8 cellular contexts compared by ENCODE assay signal in genomic region chr19:7888145-7888825, GRCh38. TPM values are rescaled to one million over a fixed set of nuclear protein-coding genes. Genes with fewer than 3 reads are reported as not detected.
DNase-seq lines count a peak whose midpoint lies in the region; ATAC-seq and TF ChIP-seq lines count a peak whose summit lies in the region.

Gene LRRC8E (plus strand): TSS chr19:7888510. CDS start chr19:7895604, 7,094 bp downstream.

- H3F3A ChIP-seq in smooth muscle cell (ENCODE audit: low read depth): no peaks in the 10 kb centered on the region

- H3K4me2 ChIP-seq in IMR-90 (ENCODE audit: low read depth, low read length) (peak within 1 kb of the TSS; percentile 86), smooth muscle cell (peak within 1 kb of the TSS; percentile 92)

- intact Hi-C loops in IMR-90 (cut with micrococcal nuclease): no loop called here

- no peak within 1 kb of the TSS for H2BK20ac ChIP-seq in IMR-90 (ENCODE audit: low read depth, low read length)

- H3K23ac ChIP-seq in IMR-90 (ENCODE audit: low read depth, low read length): peak within 1 kb of the TSS; percentile 31; the same call in 1 of the 2 replicates

- peaks cover 6 to 25% of the 10 kb centered on the region in 2 experiments for H3K79me1 ChIP-seq in IMR-90 (ENCODE audit: low read depth in 1 of 2, low read length in 2 of 2)

- H3K18ac ChIP-seq in IMR-90 (ENCODE audit: low read depth, low read length): no peak within 1 kb of the TSS

- H3K4me3 ChIP-seq in IMR-90 (ENCODE audit: insufficient read depth, low read depth, low read length) (peak within 1 kb of the TSS; percentile 79), smooth muscle cell (peak within 1 kb of the TSS; percentile 68)

- no peaks in the 10 kb centered on the region for H3K79me2 ChIP-seq in smooth muscle cell (ENCODE audit: low read depth)

- peak within 1 kb of the TSS; percentile 94 for H2AK9ac ChIP-seq in IMR-90 (replicated peaks; ENCODE audit: low read depth, low read length, poor library complexity)

- dilution Hi-C loops in IMR-90 (cut with HindIII; ENCODE audit: low sequenced_read_pairs, unreplicated experiment): no loop called here

- peak; percentile 98 for ATAC-seq in IMR-90 (ENCODE audit: low read depth)
- ATAC-seq in HG03460 (IDR thresholded peaks at IDR 0.05; ENCODE audit: unreplicated experiment): no peak
- no peak for ATAC-seq in HG02763 (IDR thresholded peaks at IDR 0.05; ENCODE audit: unreplicated experiment)

- in situ Hi-C loops in IMR-90 (cut with MboI; ENCODE audit: low sequenced_read_pairs): no loop called here

- TF ChIP-seq RAD21 in IMR-90 (IDR thresholded peaks at IDR 0.05; ENCODE audit: low read length): no peak

- H3K9me3 ChIP-seq in IMR-90 (ENCODE audit: control insufficient read depth, insufficient read depth, low read length) (no peaks in the 10 kb centered on the region), smooth muscle cell (replicated peaks; ENCODE audit: low read depth) (no peaks in the 10 kb centered on the region)

- H3K4ac ChIP-seq in IMR-90 (ENCODE audit: low read depth, low read length): peak within 1 kb of the TSS; percentile 58

- peak within 1 kb of the TSS; percentile 70 for H2AK5ac ChIP-seq in IMR-90 (ENCODE audit: low read depth, low read length)

- peak within 1 kb of the TSS; percentile 81 to 89 for H4K8ac ChIP-seq in IMR-90 (ENCODE audit: low read depth in 2 of 2, low read length in 2 of 2)

- peak within 1 kb of the TSS; percentile 89 for H3K14ac ChIP-seq in IMR-90 (replicated peaks; ENCODE audit: low read depth, low read length)

- no peak within 1 kb of the TSS for H4K5ac ChIP-seq in IMR-90 (ENCODE audit: low read depth, low read length)

- POLR2A ChIA-PET in IMR-90 (lab: Charles Lee; ENCODE audit: unreplicated experiment): no interaction called here

- H3K27ac ChIP-seq in IMR-90 (ENCODE audit: insufficient read depth, low read length): peak within 1 kb of the TSS; percentile 40; the same call in 1 of the 2 replicates
- peak within 1 kb of the TSS; percentile 71 for H3K27ac ChIP-seq in smooth muscle cell (ENCODE audit: low read depth)

- H2BK5ac ChIP-seq in IMR-90 (ENCODE audit: low read depth, low read length, poor library complexity, severe bottlenecking): peak within 1 kb of the TSS; percentile 35

- 0 out of 2 replicates have a peak, but pooled peaks cover 2% of the 10 kb centered on the region for H3K9me1 ChIP-seq in IMR-90 (ENCODE audit: insufficient read depth, low read length)

- H3K4me1 ChIP-seq in IMR-90 (ENCODE audit: control insufficient read depth, insufficient read depth, low read length) (peaks cover 3% of the 10 kb centered on the region; the same call in 1 of the 2 replicates), smooth muscle cell (ENCODE audit: low read depth) (no peaks in the 10 kb centered on the region)

- BruUV-seq in IMR-90 (replicated peaks; lab: Mats Ljungman, UMichigan): no TSS peak

- H2BK15ac ChIP-seq in IMR-90 (ENCODE audit: low read depth, low read length): no peak within 1 kb of the TSS

- H3K27me3 ChIP-seq in IMR-90 (ENCODE audit: control insufficient read depth, insufficient read depth, low read length) (no peaks in the 10 kb centered on the region), smooth muscle cell (ENCODE audit: low read depth) (no peaks in the 10 kb centered on the region)

- H2AFZ ChIP-seq in IMR-90 (replicated peaks; ENCODE audit: low read length, poor library complexity): peak within 1 kb of the TSS; percentile 91
- peak within 1 kb of the TSS; percentile 86 for H2AFZ ChIP-seq in smooth muscle cell (ENCODE audit: low read depth)

- peak; percentile 87 for DNase-seq in AG08396 (ENCODE audit: low spot score)
- peak; percentile 55 for DNase-seq in IMR-90
- DNase-seq in activated naive CD4-positive, alpha-beta T cell treated with anti-CD3 and anti-CD28 coated beads, Interleukin-2, amount 50 U/mL, for 16 hours: peak; percentile 60
- peak; percentile 80 for DNase-seq in hepatic stellate cell (ENCODE audit: low spot score)
- peak; percentile 42 for DNase-seq in smooth muscle cell (lab: John Stamatoyannopoulos, UW; ENCODE audit: unreplicated experiment)
- DNase-seq in NCI-H2107 treated with DMSO at 0.1 percent for 48 hours (lab: John Stamatoyannopoulos, UW; ENCODE audit: unreplicated experiment): no peak

- H3K9ac ChIP-seq in IMR-90 (ENCODE audit: low read depth, low read length): peak within 1 kb of the TSS; percentile 73
- peak within 1 kb of the TSS; percentile 93 for H3K9ac ChIP-seq in smooth muscle cell (ENCODE audit: low read depth)

- peak within 1 kb of the TSS; percentile 52; the same call in 1 of the 2 replicates for H4K91ac ChIP-seq in IMR-90 (ENCODE audit: insufficient read depth, low read depth, low read length)

- H4K20me1 ChIP-seq in IMR-90 (ENCODE audit: insufficient read depth, low read length): no peaks in the 10 kb centered on the region
- no peaks in the 10 kb centered on the region for H4K20me1 ChIP-seq in smooth muscle cell (ENCODE audit: low read depth)

- H3K36me3 ChIP-seq in IMR-90 (ENCODE audit: control insufficient read depth, insufficient read depth, low read length) (no peaks in the 10 kb centered on the region), smooth muscle cell (ENCODE audit: low read depth) (no peaks in the 10 kb centered on the region)

- TF ChIP-seq CTCF in IMR-90 (conservative IDR thresholded peaks at IDR 0.05; ENCODE audit: low read depth, low read length) (no peak), smooth muscle cell (IDR thresholded peaks at IDR 0.05; ENCODE audit: borderline replicate concordance, insufficient read depth, poor library complexity, severe bottlenecking) (no peak)

- CTCF ChIA-PET in IMR-90 (lab: Yijun Ruan, JAX): interaction anchor here (0.6 to 0.9 kb wide), 2 partner anchors 15 to 111 kb away, joined by 3 read pairs; partner anchors contain the start of gene MAP2K7

- H2BK120ac ChIP-seq in IMR-90 (ENCODE audit: low read depth, low read length): peak within 1 kb of the TSS; percentile 36; the same call in 1 of the 2 replicates

- 0 out of 2 replicates have a peak within 1 kb of the TSS, but pooled peaks have one; percentile 3 for H3K56ac ChIP-seq in IMR-90 (ENCODE audit: extremely low read depth, insufficient read depth, low read length)

- TF ChIP-seq POLR2A in IMR-90 (IDR thresholded peaks at IDR 0.05; ENCODE audit: low read depth, low read length): peak; percentile 88

- WGBS in IMR-90 (ENCODE audit: extremely low coverage in 2 of 2, insufficient read length in 1 of 2), 2 experiments: 1% methylated on average over 18 of the region's 53 CpGs; no CpG with 5 or more reads in 1 of the 2 experiments
- WGBS in smooth muscle cell (ENCODE audit: low lambda C conversion rate): 9% methylated on average over 36 of the region's 53 CpGs

TF ChIP-seq in IMR-90, 13 proteins besides CTCF, POLR2A, EP300 and RAD21:
- TF ChIP-seq CEBPB (IDR thresholded peaks at IDR 0.05; ENCODE audit: low read depth, low read length) (no peak), MAZ (IDR thresholded peaks at IDR 0.05; ENCODE audit: borderline replicate concordance, low read depth, low read length) (peak; percentile 36; the same call in 1 of the 2 replicates)

RNA-seq across cellular contexts. Expression of gene LRRC8E, which starts in this region (rescaled TPM):
- total RNA-seq in IMR-90 (2012; rRNA removed) (6.9 and 7.2 TPM in 2 replicates), smooth muscle cell (7.6 and 7.8 TPM in 2 replicates)
- polyA plus RNA-seq in IMR-90 (2012; rRNA removed) (6.4 and 6.9 TPM in 2 replicates), smooth muscle cell (6.3 and 7.4 TPM in 2 replicates)
- polyA plus RNA-seq in IMR-90 (2012; cell fraction: cytosol; rRNA removed): 4.1 and 5.4 TPM in 2 replicates
- polyA plus RNA-seq in IMR-90 (2012; cell fraction: nucleus; rRNA removed; ENCODE audit: low replicate concordance): 4.1 and 7.1 TPM in 2 replicates
